25 cellular contexts compared by ENCODE assay signal in the genomic region with DNA sequence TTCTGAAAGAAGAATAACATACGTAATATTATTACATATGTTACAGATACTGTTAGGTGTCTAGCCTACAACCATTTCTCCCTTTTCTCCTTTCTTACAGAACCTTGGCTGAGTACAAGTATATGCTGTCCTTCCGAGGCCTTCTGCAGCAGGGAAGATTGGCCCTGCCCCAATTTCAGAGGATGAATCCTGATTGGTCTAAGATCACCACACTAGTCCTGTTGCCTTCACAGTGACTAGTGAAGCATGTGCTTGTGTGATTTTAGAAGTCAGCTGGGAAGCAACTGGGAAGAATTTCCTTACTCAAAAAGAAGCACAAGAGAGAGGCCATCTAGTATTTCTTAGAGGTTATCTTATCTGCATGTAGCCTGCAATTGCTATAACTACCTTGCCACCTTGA. TPM values are rescaled to one million over a fixed set of nuclear protein-coding genes. Genes with fewer than 3 reads are reported as not detected.
DNase-seq lines count a peak whose midpoint lies in the region; ATAC-seq, FAIRE-seq and TF ChIP-seq lines count a peak whose summit lies in the region.
"Had no signal": no experiment of that assay in that cellular context is flagged by ENCODE, and none has a peak within 500 bp of the region (broad histone marks: within the 10 kb centered on the region; RNA-seq: fewer than 3 reads in every experiment).

No MANE protein-coding gene starts in this region.

- BruUV-seq in HCT116 (replicated peaks; lab: Mats Ljungman, UMichigan) (no TSS peak), K562 (replicated peaks; lab: Mats Ljungman, UMichigan) (no TSS peak)

- ATAC-seq in HCT116 (0 out of 2 replicates have a peak, but pooled peaks have one; percentile 44), K562 (peak; percentile 56; the same call in 2 of the 3 replicates), HG02938 (IDR thresholded peaks at IDR 0.05; ENCODE audit: unreplicated experiment) (no peak), HG03097 (IDR thresholded peaks at IDR 0.05; ENCODE audit: low FRiP score, unreplicated experiment) (no peak)
- ATAC-seq: body of pancreas, foreskin keratinocyte, HepG2, left colon, T-cell had no signal

- TF ChIP-seq POLR2A in HCT116 (IDR thresholded peaks at IDR 0.05; ENCODE audit: borderline replicate concordance, extremely low read depth, insufficient read depth, insufficient read length) = no peak
- no peak for TF ChIP-seq POLR2A in K562 (conservative IDR thresholded peaks at IDR 0.05)

- 0% methylated on average over 2 of the region's 2 CpGs for WGBS in K562 (ENCODE audit: insufficient coverage, low coverage, missing lambda C conversion rate)

- TF ChIP-seq EP300 in K562 (IDR thresholded peaks at IDR 0.05; ENCODE audit: low read length) = no peak

- H3K79me2 ChIP-seq in HCT116 (ENCODE audit: insufficient read depth, low read length) (no peaks in the 10 kb centered on the region), K562 (ENCODE audit: control insufficient read depth, insufficient read depth, low read length) (no peaks in the 10 kb centered on the region)

- H3K9me1 ChIP-seq in K562 (ENCODE audit: control insufficient read depth, insufficient read depth, low read length) = no peaks in the 10 kb centered on the region

- H2AFZ ChIP-seq in HCT116 (ENCODE audit: low read depth, low read length, poor library complexity, severe bottlenecking) (no peak overlapping the region), K562 (ENCODE audit: low read depth, low read length) (no peak overlapping the region)

- no peak overlapping the region for H3K4me3 ChIP-seq in HCT116 (replicated peaks in 1 of 2; ENCODE audit: low read depth in 1 of 2, low read length in 2 of 2)
- H3K4me3 ChIP-seq in K562 = no peak overlapping the region
- H3K4me3 ChIP-seq: body of pancreas, MG63, prostate gland, skin epidermis, tibial nerve had no signal

- RAD21 ChIA-PET in HCT116 (lab: Charles Lee; ENCODE audit: low non-redundant PET in 1 of 2, low total read pairs in 2 of 2, uncharacterized antibody in 2 of 2, unreplicated experiment in 2 of 2) = no interaction called here

- H3K9me3 ChIP-seq in HCT116 (ENCODE audit: control insufficient read depth in 1 of 2, insufficient read depth in 1 of 2, low read depth in 1 of 2, low read length in 2 of 2) (no peaks in the 10 kb centered on the region), K562 (replicated peaks; ENCODE audit: control insufficient read depth, insufficient read depth, low read depth, low read length) (no peaks in the 10 kb centered on the region)
- H3K9me3 ChIP-seq: body of pancreas, MG63, prostate gland, tibial nerve had no signal

- CTCF ChIA-PET in HCT116 (lab: Charles Lee) (interaction anchor here (0.9 kb wide), 1 partner anchor 25 kb away, joined by 3 read pairs; no protein-coding TSS in a partner anchor), K562 (lab: Yijun Ruan, JAX; ENCODE audit: low intra/inter-chr PET ratio) (no interaction called here)

- no peaks in the 10 kb centered on the region for H4K20me1 ChIP-seq in HCT116 (ENCODE audit: insufficient read depth)
- H4K20me1 ChIP-seq in K562 (replicated peaks; ENCODE audit: control insufficient read depth, insufficient read depth, low read length) = no peaks in the 10 kb centered on the region

- H3K4me1 ChIP-seq in HCT116 (ENCODE audit: control insufficient read depth in 1 of 2, insufficient read depth in 2 of 2, low read length in 2 of 2) (no peaks in the 10 kb centered on the region), K562 (replicated peaks in 1 of 2; ENCODE audit: control insufficient read depth in 2 of 2, insufficient read depth in 2 of 2, low read length in 2 of 2) (no peaks in the 10 kb centered on the region)
- H3K4me1 ChIP-seq: body of pancreas, foreskin keratinocyte, prostate gland had no signal

- POLR2A ChIA-PET in HCT116 (lab: Charles Lee) (no interaction called here), K562 (lab: Yijun Ruan, JAX) (no interaction called here)

- no peak for FAIRE-seq in K562 (lab: Jason Lieb, UNC)
- FAIRE-seq: HepG2 had no signal

- DNase-seq in AG08396 (ENCODE audit: low spot score) = peak; percentile 31
- no peak for DNase-seq in HCT116 (ENCODE audit: low read depth, low spot score)
- peak in 2 of 4 experiments; percentile 9 to 25 for DNase-seq in K562 (ENCODE audit: extremely low read depth in 1 of 4, low spot score in 3 of 4)
- DNase-seq in iPS-NIHi7 (ENCODE audit: extremely low spot score) = peak; percentile 64
- DNase-seq in RKO (ENCODE audit: low spot score) = no peak
- DNase-seq in stimulated activated CD4-positive, alpha-beta T cell treated with anti-CD3 and anti-CD28 coated beads, Interleukin-2, amount 100 ng/mL, for 24 hours = no peak
- DNase-seq: activated CD4-positive, alpha-beta T cell treated with anti-CD3 and anti-CD28 coated beads, Interleukin-2, amount 50 U/mL, for 1 hour; activated CD8-positive, alpha-beta memory T cell treated with anti-CD3 and anti-CD28 coated beads, Interleukin-2, amount 50 U/mL, for 4 hours; activated naive CD8-positive, alpha-beta T cell treated with anti-CD3 and anti-CD28 coated beads, Interleukin-2, amount 10 ng/mL, durations not matched to agents 7 days and 5 days; body of pancreas; CD4-positive, CD25-positive, alpha-beta regulatory T cell; cortex of kidney; foreskin keratinocyte; hypothalamus; left colon; MG63; NCI-H1436; stimulated activated CD4-positive, alpha-beta T cell treated with anti-CD3 and anti-CD28 coated beads, Interleukin-2, amount 100 ng/mL, for 48 hours; T-cell had no signal

- no peaks in the 10 kb centered on the region for H3K9me2 ChIP-seq in HCT116 (ENCODE audit: insufficient read depth)

- H3K9ac ChIP-seq in HCT116 (ENCODE audit: low read length) (no peak overlapping the region), K562 (ENCODE audit: insufficient read depth in 1 of 2, low read depth in 2 of 2, low read length in 2 of 2) (no peak overlapping the region)

- H3K4me2 ChIP-seq in HCT116 (ENCODE audit: low read length) (no peak overlapping the region), K562 (ENCODE audit: insufficient read depth, low read length) (no peak overlapping the region)

- TF ChIP-seq CTCF in HCT116 (IDR thresholded peaks at IDR 0.05 in 2 of 3, conservative IDR thresholded peaks at IDR 0.05 in 1 of 3; ENCODE audit: borderline replicate concordance in 1 of 3, insufficient read depth in 1 of 3, low read depth in 2 of 3, low read length in 2 of 3) (no peak), K562 (IDR thresholded peaks at IDR 0.05 in 2 of 3, conservative IDR thresholded peaks at IDR 0.05 in 1 of 3; ENCODE audit: insufficient read depth in 2 of 3, low read depth in 1 of 3, low read length in 3 of 3) (no peak)

- H3K36me3 ChIP-seq in HCT116 (ENCODE audit: control insufficient read depth in 1 of 2, insufficient read depth in 2 of 2, low read length in 2 of 2) = no peaks in the 10 kb centered on the region
- no peaks in the 10 kb centered on the region for H3K36me3 ChIP-seq in K562 (ENCODE audit: control insufficient read depth, insufficient read depth, low read length)
- H3K36me3 ChIP-seq: MG63, prostate gland, tibial nerve had no signal

- H3K27me3 ChIP-seq in HCT116 (ENCODE audit: insufficient read depth, low read length) (peaks cover 8% of the 10 kb centered on the region; the same call in 1 of the 2 replicates), K562 (ENCODE audit: control insufficient read depth in 2 of 2, insufficient read depth in 2 of 2, low read length in 2 of 2) (no peaks in the 10 kb centered on the region)
- H3K27me3 ChIP-seq: body of pancreas, MG63, tibial nerve had no signal

- no peak for TF ChIP-seq RAD21 in HCT116 (IDR thresholded peaks at IDR 0.05; ENCODE audit: low read depth)
- no peak for TF ChIP-seq RAD21 in K562 (CRISPR knock-in tag; conservative IDR thresholded peaks at IDR 0.05 in 1 of 2, IDR thresholded peaks at IDR 0.05 in 1 of 2)

- in situ Hi-C loops in K562 (cut with MboI) = no loop called here

- intact Hi-C loops in HCT116 (cut with micrococcal nuclease) (no loop called here), K562 (cut with micrococcal nuclease) (no loop called here)

- H3K27ac ChIP-seq in HCT116 (ENCODE audit: low read depth, low read length) (no peak overlapping the region), K562 (ENCODE audit: extremely low read depth, low read depth, low read length) (no peak overlapping the region)
- H3K27ac ChIP-seq: body of pancreas, foreskin keratinocyte, prostate gland, skin epidermis, tibial nerve had no signal

TF ChIP-seq in HCT116, 20 proteins besides CTCF, POLR2A, EP300 and RAD21 (continues in another document):
- TF ChIP-seq, protein P1, sequence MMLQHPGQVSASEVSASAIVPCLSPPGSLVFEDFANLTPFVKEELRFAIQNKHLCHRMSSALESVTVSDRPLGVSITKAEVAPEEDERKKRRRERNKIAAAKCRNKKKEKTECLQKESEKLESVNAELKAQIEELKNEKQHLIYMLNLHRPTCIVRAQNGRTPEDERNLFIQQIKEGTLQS (IDR thresholded peaks at IDR 0.05) = no peak
- TF ChIP-seq TCF7L2 (IDR thresholded peaks at IDR 0.05; ENCODE audit: borderline replicate concordance, extremely low read depth, insufficient read depth, insufficient read length) = no peak

TF ChIP-seq in K562, 482 proteins besides CTCF, POLR2A, EP300 and RAD21 (continues in another document):
- no peak for TF ChIP-seq ZNF23 (CRISPR knock-in tag; IDR thresholded peaks at IDR 0.05)

RNA-seq across cellular contexts. Expression of gene MECOM, which starts 30.6 kb away (rescaled TPM):
- total RNA-seq in HCT116 (2021; ENCODE audit: unreplicated experiment) = 3.1 TPM
- 0.66 and 0.78 TPM in 2 replicates for polyA plus RNA-seq in HCT116 (2012)
- 25.4 and 36.9 TPM in 2 replicates for total RNA-seq in K562 (2011; cell fraction: chromatin; rRNA removed; ENCODE audit: low replicate concordance)
- total RNA-seq in K562 (2011; cell fraction: nucleolus; rRNA removed) = 13.7 and 20.8 TPM in 2 replicates
- total RNA-seq in K562 (2011; cell fraction: nucleoplasm; rRNA removed) = 19.9 and 26.0 TPM in 2 replicates
- 20.1 and 22.9 TPM in 2 replicates for total RNA-seq in K562 (2014; rRNA removed)
- total RNA-seq in K562 (2014; rRNA removed; fragmentation: Illumina TruSeq; extraction: Trizol) = 28.6 and 32.5 TPM in 2 replicates
- total RNA-seq in K562 (2015; rRNA removed; fragmentation: Illumina TruSeq; extraction: Trizol) = 28.4 and 31.7 TPM in 2 replicates
- total RNA-seq in K562 (2021) = 21.5 and 29.5 TPM in 2 replicates
- 12.1 and 14.6 TPM in 2 replicates for polyA plus RNA-seq in K562 (2011; rRNA removed)
- polyA plus RNA-seq in K562 (2011; cell fraction: cytosol; rRNA removed) = 5.8 and 6.0 TPM in 2 replicates
- 14.5 and 17.0 TPM in 2 replicates for polyA plus RNA-seq in K562 (2011; cell fraction: nucleus; rRNA removed)
- polyA plus RNA-seq in K562 (2012) = 9.3 and 9.7 TPM in 2 replicates
- polyA plus RNA-seq in K562 (2014; fragmentation: Illumina TruSeq; extraction: Trizol) = 20.0 and 24.7 TPM in 2 replicates
- polyA plus RNA-seq in K562 (2014; fragmentation: Nextera tagmentation; extraction: Ambion mirVana) = 10 to 100 TPM; 11.0 to 14.4 TPM
- 12.5 and 14.6 TPM in 2 replicates for polyA plus RNA-seq in K562 (2014; rRNA removed)
- polyA minus RNA-seq in K562 (2011; rRNA and poly(A)+ RNA removed) = 38.2 and 39.0 TPM in 2 replicates
- polyA minus RNA-seq in K562 (2011; cell fraction: cytosol; rRNA and poly(A)+ RNA removed) = 8.6 and 12.6 TPM in 2 replicates
- polyA minus RNA-seq in K562 (2011; cell fraction: nucleus; rRNA and poly(A)+ RNA removed) = 42.5 and 80.5 TPM in 2 replicates
- total RNA-seq: activated naive CD8-positive, alpha-beta T cell treated with anti-CD3 and anti-CD28 coated beads, Interleukin-2, amount 10 ng/mL, durations not matched to agents 7 days and 5 days; CD4-positive, CD25-positive, alpha-beta regulatory T cell had no signal

Comparison
In these comparisons a context has a peak if more than half of its experiments do, and no peak if none do; other contexts are left out.
1. DNase-seq: peak in AG08396 (single experiment) and iPS-NIHi7 (single experiment); none in HCT116 (single experiment), RKO (single experiment) and stimulated activated CD4-positive, alpha-beta T cell treated with anti-CD3 and anti-CD28 coated beads, Interleukin-2, amount 100 ng/mL, for 24 hours (0 of 2).
2. ATAC-seq: peak in HCT116 (single experiment) and K562 (single experiment); none in HG02938 (single experiment) and HG03097 (single experiment).